ENCODE assay signal across 20 cellular contexts in genomic region chr11:69572861-69573260, GRCh38.
"Had no signal": no experiment of that assay in that cellular context is flagged by ENCODE, and none has a peak within 500 bp of the region (broad histone marks: within the 10 kb centered on the region; RNA-seq: fewer than 3 reads in every experiment).

No MANE protein-coding gene starts in this region.

- H3K27ac ChIP-seq: SJSA1, SK-N-MC had no signal

- H3K4me3 ChIP-seq: MG63, SJSA1, SK-N-MC had no signal

- H3K27me3 ChIP-seq: MG63, SJSA1 had no signal

- DNase-seq: Karpas-422, KG1, MG63, NCI-H1092, NCI-H1105 treated with DMSO at 0.1 percent for 48 hours, NCI-H1417 treated with DMSO at 0.1 percent for 48 hours, NCI-H146, NCI-H1694 treated with DMSO at 0.1 percent for 48 hours, NCI-H1930, NCI-H2081, NCI-H2107, NCI-H2227 treated with DMSO at 0.1 percent for 48 hours, NCI-H524, NCI-H526 treated with DMSO at 0.1 percent for 48 hours, NCI-H748 treated with DMSO at 0.1 percent for 48 hours, Right ventricle myocardium superior, RPMI8226, SIG-M5 had no signal

- H3K36me3 ChIP-seq: MG63, SJSA1 had no signal

- H3K9me3 ChIP-seq: MG63, SJSA1 had no signal
